In the genomic region with DNA sequence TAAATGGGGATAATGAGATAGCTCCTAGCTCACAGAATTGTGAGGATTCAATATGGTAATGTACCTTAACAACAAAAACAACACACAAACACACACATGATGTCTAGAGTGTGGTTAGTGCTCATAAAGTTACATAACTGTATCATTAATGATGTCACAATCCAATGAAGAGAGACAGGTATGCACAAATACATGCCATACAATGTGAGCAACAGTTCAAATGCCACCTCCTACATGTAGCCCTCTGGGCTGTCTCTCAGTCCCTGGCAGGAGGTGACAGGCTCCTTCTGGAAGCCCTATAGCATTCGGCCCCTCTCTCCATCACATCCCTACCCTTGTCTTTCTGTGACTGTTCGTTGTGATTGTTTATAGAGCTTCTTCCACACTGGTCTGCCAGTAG, we compare ENCODE assay signal across 9 cellular contexts. TPM values are rescaled to one million over a fixed set of nuclear protein-coding genes. Genes with fewer than 3 reads are reported as not detected.
DNase-seq lines count a peak whose midpoint lies in the region; ATAC-seq and TF ChIP-seq lines count a peak whose summit lies in the region.
"Had no signal": no experiment of that assay in that cellular context is flagged by ENCODE, and none has a peak within 500 bp of the region (broad histone marks: within the 10 kb centered on the region; RNA-seq: fewer than 3 reads in every experiment).

No MANE protein-coding gene starts in this region.

- no peaks in the 10 kb centered on the region for H3K27me3 ChIP-seq in gastroesophageal sphincter

- TF ChIP-seq EP300 in gastroesophageal sphincter (IDR thresholded peaks at IDR 0.05): no peak

- H3K4me1 Mint-ChIP-seq in Calu3 (ENCODE audit: low read depth, unreplicated experiment) (peaks cover 73% of the 10 kb centered on the region), WTC11 (peaks cover 50% of the 10 kb centered on the region)

- H3K36me3 Mint-ChIP-seq in Calu3 (ENCODE audit: insufficient read depth, unreplicated experiment) (peaks cover 42% of the 10 kb centered on the region), WTC11 (no peaks in the 10 kb centered on the region; the same call in 1 of the 2 replicates)

- TF ChIP-seq CTCF in Calu3 (IDR thresholded peaks at IDR 0.05; ENCODE audit: unreplicated experiment) (no peak), WTC11 (IDR thresholded peaks at IDR 0.05) (no peak), gastroesophageal sphincter (IDR thresholded peaks at IDR 0.05) (no peak), GM10248 (IDR thresholded peaks at IDR 0.05; ENCODE audit: control extremely low read depth, extremely low read depth, low read depth, missing control alignments) (no peak)

- H3K9me3 Mint-ChIP-seq in Calu3 (ENCODE audit: low read depth, unreplicated experiment): no peaks in the 10 kb centered on the region
- no peaks in the 10 kb centered on the region for H3K9me3 Mint-ChIP-seq in WTC11

- H3K27ac ChIP-seq in gastroesophageal sphincter: peak overlapping the region in 3 of 4 donors; percentile 43 to 56 (median 55)
- H3K27ac ChIP-seq in skin epidermis: peak overlapping the region in 19 of 21 experiments; percentile 64 to 93 (median 84)

- H3K9me3 ChIP-seq in gastroesophageal sphincter: no peaks in the 10 kb centered on the region

- BruUV-seq in Calu3 (replicated peaks; lab: Mats Ljungman, UMichigan): no TSS peak

- CTCF ChIA-PET in Calu3 (lab: Charles Lee): interaction anchor here (1.5 to 1.6 kb wide), 2 partner anchors 10 to 23 kb away, joined by 4 to 6 read pairs; no protein-coding TSS in a partner anchor
- CTCF ChIA-PET in WTC11 (lab: Charles Lee): interaction anchor here (0.6 to 5.7 kb wide), 12 partner anchors 8 to 580 kb away, joined by 3 to 47 read pairs (median 6); a partner anchor contains a TSS
- CTCF ChIA-PET in GM10248 (lab: Yijun Ruan, JAX): interaction anchor here (1.5 to 3.6 kb wide), 7 partner anchors 9 to 255 kb away, joined by 4 to 29 read pairs (median 10); a partner anchor contains a TSS

- H3K27ac Mint-ChIP-seq in Calu3 (ENCODE audit: unreplicated experiment) (peak overlapping the region; percentile 83), WTC11 (peak overlapping the region; percentile 89)

- H3K4me3 ChIP-seq in gastroesophageal sphincter (no peak overlapping the region), skin epidermis (no peak overlapping the region)

- ATAC-seq in WTC11: no peak
- ATAC-seq in gastroesophageal sphincter: no peak
- ATAC-seq in GM18519 (IDR thresholded peaks at IDR 0.05; ENCODE audit: low FRiP score, unreplicated experiment): no peak

- no peak for TF ChIP-seq POLR2A in gastroesophageal sphincter (IDR thresholded peaks at IDR 0.05)

- H3K27me3 Mint-ChIP-seq in Calu3 (ENCODE audit: unreplicated experiment) (no peaks in the 10 kb centered on the region), WTC11 (ENCODE audit: low read depth) (no peaks in the 10 kb centered on the region)

- POLR2A ChIA-PET in WTC11 (lab: Charles Lee): interaction anchor here (0.6 to 1.5 kb wide), 2 partner anchors 8 to 49 kb away, joined by 3 to 10 read pairs; a partner anchor contains a TSS
- POLR2A ChIA-PET in GM10248 (lab: Yijun Ruan, JAX): interaction anchor here (0.6 kb wide), 1 partner anchor 43 kb away, joined by 3 read pairs; no protein-coding TSS in a partner anchor

- WGBS in gastroesophageal sphincter (ENCODE audit: low coverage in 1 of 2), 2 donors: no CpG with 5 or more reads among the region's 2 CpGs

- H3K36me3 ChIP-seq in gastroesophageal sphincter: no peaks in the 10 kb centered on the region

- H3K4me3 Mint-ChIP-seq in Calu3 (ENCODE audit: low read depth, unreplicated experiment) (no peak overlapping the region), WTC11 (no peak overlapping the region)

- intact Hi-C loops in Calu3 (cut with micrococcal nuclease; ENCODE audit: unreplicated experiment): loop anchor here (5.0 kb wide), 1 partner anchor 34 kb away; no protein-coding TSS in a partner anchor

- DNase-seq in Calu3 (no peak), WTC11 (ENCODE audit: low spot score) (no peak), GM10248 (ENCODE audit: extremely low spot score) (no peak), NCI-H2227 treated with DMSO at 0.1 percent for 48 hours (lab: John Stamatoyannopoulos, UW) (no peak)
- DNase-seq: NCI-H1105 treated with DMSO at 0.1 percent for 48 hours, NCI-H510A treated with DMSO at 0.1 percent for 48 hours had no signal

- peaks cover 0 to 58% (median 16%) of the 10 kb centered on the region in 3 donors for H3K4me1 ChIP-seq in gastroesophageal sphincter

TF ChIP-seq in WTC11, 78 proteins besides CTCF, POLR2A, EP300 and RAD21:
- TF ChIP-seq NFATC4 (CRISPR knock-in tag; IDR thresholded peaks at IDR 0.05): no peak
- TF ChIP-seq RELA (CRISPR knock-in tag; IDR thresholded peaks at IDR 0.05; ENCODE audit: borderline replicate concordance): no peak
- TF ChIP-seq, protein P1, sequence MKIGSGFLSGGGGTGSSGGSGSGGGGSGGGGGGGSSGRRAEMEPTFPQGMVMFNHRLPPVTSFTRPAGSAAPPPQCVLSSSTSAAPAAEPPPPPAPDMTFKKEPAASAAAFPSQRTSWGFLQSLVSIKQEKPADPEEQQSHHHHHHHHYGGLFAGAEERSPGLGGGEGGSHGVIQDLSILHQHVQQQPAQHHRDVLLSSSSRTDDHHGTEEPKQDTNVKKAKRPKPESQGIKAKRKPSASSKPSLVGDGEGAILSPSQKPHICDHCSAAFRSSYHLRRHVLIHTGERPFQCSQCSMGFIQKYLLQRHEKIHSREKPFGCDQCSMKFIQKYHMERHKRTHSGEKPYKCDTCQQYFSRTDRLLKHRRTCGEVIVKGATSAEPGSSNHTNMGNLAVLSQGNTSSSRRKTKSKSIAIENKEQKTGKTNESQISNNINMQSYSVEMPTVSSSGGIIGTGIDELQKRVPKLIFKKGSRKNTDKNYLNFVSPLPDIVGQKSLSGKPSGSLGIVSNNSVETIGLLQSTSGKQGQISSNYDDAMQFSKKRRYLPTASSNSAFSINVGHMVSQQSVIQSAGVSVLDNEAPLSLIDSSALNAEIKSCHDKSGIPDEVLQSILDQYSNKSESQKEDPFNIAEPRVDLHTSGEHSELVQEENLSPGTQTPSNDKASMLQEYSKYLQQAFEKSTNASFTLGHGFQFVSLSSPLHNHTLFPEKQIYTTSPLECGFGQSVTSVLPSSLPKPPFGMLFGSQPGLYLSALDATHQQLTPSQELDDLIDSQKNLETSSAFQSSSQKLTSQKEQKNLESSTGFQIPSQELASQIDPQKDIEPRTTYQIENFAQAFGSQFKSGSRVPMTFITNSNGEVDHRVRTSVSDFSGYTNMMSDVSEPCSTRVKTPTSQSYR (CRISPR knock-in tag; IDR thresholded peaks at IDR 0.05): no peak
- no peak for TF ChIP-seq RORB (CRISPR knock-in tag; IDR thresholded peaks at IDR 0.05)
- no peak for TF ChIP-seq FOXK1 (CRISPR knock-in tag; IDR thresholded peaks at IDR 0.05)
- TF ChIP-seq, protein P2, sequence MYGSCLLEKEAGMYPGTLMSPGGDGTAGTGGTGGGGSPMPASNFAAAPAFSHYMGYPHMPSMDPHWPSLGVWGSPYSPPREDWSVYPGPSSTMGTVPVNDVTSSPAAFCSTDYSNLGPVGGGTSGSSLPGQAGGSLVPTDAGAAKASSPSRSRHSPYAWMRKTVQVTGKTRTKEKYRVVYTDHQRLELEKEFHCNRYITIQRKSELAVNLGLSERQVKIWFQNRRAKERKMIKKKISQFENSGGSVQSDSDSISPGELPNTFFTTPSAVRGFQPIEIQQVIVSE (CRISPR knock-in tag; IDR thresholded peaks at IDR 0.05; ENCODE audit: borderline replicate concordance): no peak
- TF ChIP-seq ELF4 (CRISPR knock-in tag; IDR thresholded peaks at IDR 0.05; ENCODE audit: low read depth): no peak
- TF ChIP-seq SMAD3 (CRISPR knock-in tag; IDR thresholded peaks at IDR 0.05; ENCODE audit: borderline replicate concordance): no peak
- TF ChIP-seq, protein P3, sequence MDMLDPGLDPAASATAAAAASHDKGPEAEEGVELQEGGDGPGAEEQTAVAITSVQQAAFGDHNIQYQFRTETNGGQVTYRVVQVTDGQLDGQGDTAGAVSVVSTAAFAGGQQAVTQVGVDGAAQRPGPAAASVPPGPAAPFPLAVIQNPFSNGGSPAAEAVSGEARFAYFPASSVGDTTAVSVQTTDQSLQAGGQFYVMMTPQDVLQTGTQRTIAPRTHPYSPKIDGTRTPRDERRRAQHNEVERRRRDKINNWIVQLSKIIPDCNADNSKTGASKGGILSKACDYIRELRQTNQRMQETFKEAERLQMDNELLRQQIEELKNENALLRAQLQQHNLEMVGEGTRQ (CRISPR knock-in tag; IDR thresholded peaks at IDR 0.05): no peak
TF ChIP-seq in WTC11: peak in this region for 0.

RNA-seq across cellular contexts. Expression of a gene that starts 8.3 kb away (rescaled TPM):
- 60.7 and 69.7 TPM in 2 replicates for total RNA-seq in Calu3 (2022)
- 34.1 to 47.2 TPM (median 38.6 TPM) in 3 replicates for total RNA-seq in WTC11 (2021)
- 100 to 1,000 TPM in 1 of 4 donors, 10 to 100 TPM in 3; 46.9 to 132 (median 48.1) TPM for total RNA-seq in gastroesophageal sphincter

RNA-seq across cellular contexts. Expression of a gene that starts 48.6 kb away (rescaled TPM):
- 287 and 402 TPM in 2 replicates for total RNA-seq in Calu3 (2022)
- 611 to 645 TPM (median 645 TPM) in 3 replicates for total RNA-seq in WTC11 (2021)
- 100 to 1,000 TPM; 336 to 538 (median 412) TPM for total RNA-seq in gastroesophageal sphincter

RNA-seq across cellular contexts. Expression of a gene that starts 53.7 kb away (rescaled TPM):
- total RNA-seq in Calu3 (2022) (23.9 and 27.1 TPM in 2 replicates), WTC11 (2021) (17.1 to 19.1 TPM (median 17.9 TPM) in 3 replicates), gastroesophageal sphincter (10 to 100 TPM; 21.3 to 66.6 (median 40.9) TPM)

RNA-seq across cellular contexts. Expression of a gene that starts 55.6 kb away (rescaled TPM):
- total RNA-seq in Calu3 (2022) (0.52 and 0.69 TPM in 2 replicates), WTC11 (2021) (0.16 to 0.96 TPM (median 0.72 TPM) in 3 replicates), gastroesophageal sphincter (under 1 TPM in 2 of 4 donors, not detected in 2; 0.31 to 0.40 TPM)

RNA-seq across cellular contexts. Expression of a gene that starts 55.7 kb away (rescaled TPM):
- total RNA-seq in Calu3 (2022): 105 and 111 TPM in 2 replicates
- total RNA-seq in WTC11 (2021): 128 to 138 TPM (median 132 TPM) in 3 replicates
- 10 to 100 TPM; 41.4 to 79.5 (median 72.0) TPM for total RNA-seq in gastroesophageal sphincter
